In genomic region chr6:3899970-3900439, GRCh38 we compare ENCODE assay signal across 2 cellular contexts.
TF ChIP-seq lines count a peak whose summit lies in the region.

No MANE protein-coding gene starts in this region.

TF ChIP-seq in GM23338, 12 proteins besides CTCF, POLR2A, EP300 and RAD21:
- TF ChIP-seq, protein P1, sequence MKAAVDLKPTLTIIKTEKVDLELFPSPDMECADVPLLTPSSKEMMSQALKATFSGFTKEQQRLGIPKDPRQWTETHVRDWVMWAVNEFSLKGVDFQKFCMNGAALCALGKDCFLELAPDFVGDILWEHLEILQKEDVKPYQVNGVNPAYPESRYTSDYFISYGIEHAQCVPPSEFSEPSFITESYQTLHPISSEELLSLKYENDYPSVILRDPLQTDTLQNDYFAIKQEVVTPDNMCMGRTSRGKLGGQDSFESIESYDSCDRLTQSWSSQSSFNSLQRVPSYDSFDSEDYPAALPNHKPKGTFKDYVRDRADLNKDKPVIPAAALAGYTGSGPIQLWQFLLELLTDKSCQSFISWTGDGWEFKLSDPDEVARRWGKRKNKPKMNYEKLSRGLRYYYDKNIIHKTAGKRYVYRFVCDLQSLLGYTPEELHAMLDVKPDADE (IDR thresholded peaks at IDR 0.05), result no peak
- TF ChIP-seq, protein P2, sequence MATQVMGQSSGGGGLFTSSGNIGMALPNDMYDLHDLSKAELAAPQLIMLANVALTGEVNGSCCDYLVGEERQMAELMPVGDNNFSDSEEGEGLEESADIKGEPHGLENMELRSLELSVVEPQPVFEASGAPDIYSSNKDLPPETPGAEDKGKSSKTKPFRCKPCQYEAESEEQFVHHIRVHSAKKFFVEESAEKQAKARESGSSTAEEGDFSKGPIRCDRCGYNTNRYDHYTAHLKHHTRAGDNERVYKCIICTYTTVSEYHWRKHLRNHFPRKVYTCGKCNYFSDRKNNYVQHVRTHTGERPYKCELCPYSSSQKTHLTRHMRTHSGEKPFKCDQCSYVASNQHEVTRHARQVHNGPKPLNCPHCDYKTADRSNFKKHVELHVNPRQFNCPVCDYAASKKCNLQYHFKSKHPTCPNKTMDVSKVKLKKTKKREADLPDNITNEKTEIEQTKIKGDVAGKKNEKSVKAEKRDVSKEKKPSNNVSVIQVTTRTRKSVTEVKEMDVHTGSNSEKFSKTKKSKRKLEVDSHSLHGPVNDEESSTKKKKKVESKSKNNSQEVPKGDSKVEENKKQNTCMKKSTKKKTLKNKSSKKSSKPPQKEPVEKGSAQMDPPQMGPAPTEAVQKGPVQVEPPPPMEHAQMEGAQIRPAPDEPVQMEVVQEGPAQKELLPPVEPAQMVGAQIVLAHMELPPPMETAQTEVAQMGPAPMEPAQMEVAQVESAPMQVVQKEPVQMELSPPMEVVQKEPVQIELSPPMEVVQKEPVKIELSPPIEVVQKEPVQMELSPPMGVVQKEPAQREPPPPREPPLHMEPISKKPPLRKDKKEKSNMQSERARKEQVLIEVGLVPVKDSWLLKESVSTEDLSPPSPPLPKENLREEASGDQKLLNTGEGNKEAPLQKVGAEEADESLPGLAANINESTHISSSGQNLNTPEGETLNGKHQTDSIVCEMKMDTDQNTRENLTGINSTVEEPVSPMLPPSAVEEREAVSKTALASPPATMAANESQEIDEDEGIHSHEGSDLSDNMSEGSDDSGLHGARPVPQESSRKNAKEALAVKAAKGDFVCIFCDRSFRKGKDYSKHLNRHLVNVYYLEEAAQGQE (IDR thresholded peaks at IDR 0.05; ENCODE audit: unreplicated experiment), result no peak
- TF ChIP-seq EZH2phosphoT487 (IDR thresholded peaks at IDR 0.05; ENCODE audit: unreplicated experiment) (no peak), CREB1 (CRISPR knock-in tag; IDR thresholded peaks at IDR 0.05; ENCODE audit: low read depth) (no peak), JUNB (IDR thresholded peaks at IDR 0.05; ENCODE audit: unreplicated experiment) (no peak), EZH2 (IDR thresholded peaks at IDR 0.05; ENCODE audit: low read depth, unreplicated experiment) (no peak), POLR2AphosphoS5 (IDR thresholded peaks at IDR 0.05; ENCODE audit: low read depth) (no peak), ZNF331 (CRISPR knock-in tag; IDR thresholded peaks at IDR 0.05; ENCODE audit: low read depth) (no peak), NANOG (IDR thresholded peaks at IDR 0.05; ENCODE audit: borderline replicate concordance) (no peak), STAT1 (IDR thresholded peaks at IDR 0.05; ENCODE audit: unreplicated experiment) (no peak), ZNF114 (CRISPR knock-in tag; IDR thresholded peaks at IDR 0.05) (no peak)
- TF ChIP-seq, protein P3, sequence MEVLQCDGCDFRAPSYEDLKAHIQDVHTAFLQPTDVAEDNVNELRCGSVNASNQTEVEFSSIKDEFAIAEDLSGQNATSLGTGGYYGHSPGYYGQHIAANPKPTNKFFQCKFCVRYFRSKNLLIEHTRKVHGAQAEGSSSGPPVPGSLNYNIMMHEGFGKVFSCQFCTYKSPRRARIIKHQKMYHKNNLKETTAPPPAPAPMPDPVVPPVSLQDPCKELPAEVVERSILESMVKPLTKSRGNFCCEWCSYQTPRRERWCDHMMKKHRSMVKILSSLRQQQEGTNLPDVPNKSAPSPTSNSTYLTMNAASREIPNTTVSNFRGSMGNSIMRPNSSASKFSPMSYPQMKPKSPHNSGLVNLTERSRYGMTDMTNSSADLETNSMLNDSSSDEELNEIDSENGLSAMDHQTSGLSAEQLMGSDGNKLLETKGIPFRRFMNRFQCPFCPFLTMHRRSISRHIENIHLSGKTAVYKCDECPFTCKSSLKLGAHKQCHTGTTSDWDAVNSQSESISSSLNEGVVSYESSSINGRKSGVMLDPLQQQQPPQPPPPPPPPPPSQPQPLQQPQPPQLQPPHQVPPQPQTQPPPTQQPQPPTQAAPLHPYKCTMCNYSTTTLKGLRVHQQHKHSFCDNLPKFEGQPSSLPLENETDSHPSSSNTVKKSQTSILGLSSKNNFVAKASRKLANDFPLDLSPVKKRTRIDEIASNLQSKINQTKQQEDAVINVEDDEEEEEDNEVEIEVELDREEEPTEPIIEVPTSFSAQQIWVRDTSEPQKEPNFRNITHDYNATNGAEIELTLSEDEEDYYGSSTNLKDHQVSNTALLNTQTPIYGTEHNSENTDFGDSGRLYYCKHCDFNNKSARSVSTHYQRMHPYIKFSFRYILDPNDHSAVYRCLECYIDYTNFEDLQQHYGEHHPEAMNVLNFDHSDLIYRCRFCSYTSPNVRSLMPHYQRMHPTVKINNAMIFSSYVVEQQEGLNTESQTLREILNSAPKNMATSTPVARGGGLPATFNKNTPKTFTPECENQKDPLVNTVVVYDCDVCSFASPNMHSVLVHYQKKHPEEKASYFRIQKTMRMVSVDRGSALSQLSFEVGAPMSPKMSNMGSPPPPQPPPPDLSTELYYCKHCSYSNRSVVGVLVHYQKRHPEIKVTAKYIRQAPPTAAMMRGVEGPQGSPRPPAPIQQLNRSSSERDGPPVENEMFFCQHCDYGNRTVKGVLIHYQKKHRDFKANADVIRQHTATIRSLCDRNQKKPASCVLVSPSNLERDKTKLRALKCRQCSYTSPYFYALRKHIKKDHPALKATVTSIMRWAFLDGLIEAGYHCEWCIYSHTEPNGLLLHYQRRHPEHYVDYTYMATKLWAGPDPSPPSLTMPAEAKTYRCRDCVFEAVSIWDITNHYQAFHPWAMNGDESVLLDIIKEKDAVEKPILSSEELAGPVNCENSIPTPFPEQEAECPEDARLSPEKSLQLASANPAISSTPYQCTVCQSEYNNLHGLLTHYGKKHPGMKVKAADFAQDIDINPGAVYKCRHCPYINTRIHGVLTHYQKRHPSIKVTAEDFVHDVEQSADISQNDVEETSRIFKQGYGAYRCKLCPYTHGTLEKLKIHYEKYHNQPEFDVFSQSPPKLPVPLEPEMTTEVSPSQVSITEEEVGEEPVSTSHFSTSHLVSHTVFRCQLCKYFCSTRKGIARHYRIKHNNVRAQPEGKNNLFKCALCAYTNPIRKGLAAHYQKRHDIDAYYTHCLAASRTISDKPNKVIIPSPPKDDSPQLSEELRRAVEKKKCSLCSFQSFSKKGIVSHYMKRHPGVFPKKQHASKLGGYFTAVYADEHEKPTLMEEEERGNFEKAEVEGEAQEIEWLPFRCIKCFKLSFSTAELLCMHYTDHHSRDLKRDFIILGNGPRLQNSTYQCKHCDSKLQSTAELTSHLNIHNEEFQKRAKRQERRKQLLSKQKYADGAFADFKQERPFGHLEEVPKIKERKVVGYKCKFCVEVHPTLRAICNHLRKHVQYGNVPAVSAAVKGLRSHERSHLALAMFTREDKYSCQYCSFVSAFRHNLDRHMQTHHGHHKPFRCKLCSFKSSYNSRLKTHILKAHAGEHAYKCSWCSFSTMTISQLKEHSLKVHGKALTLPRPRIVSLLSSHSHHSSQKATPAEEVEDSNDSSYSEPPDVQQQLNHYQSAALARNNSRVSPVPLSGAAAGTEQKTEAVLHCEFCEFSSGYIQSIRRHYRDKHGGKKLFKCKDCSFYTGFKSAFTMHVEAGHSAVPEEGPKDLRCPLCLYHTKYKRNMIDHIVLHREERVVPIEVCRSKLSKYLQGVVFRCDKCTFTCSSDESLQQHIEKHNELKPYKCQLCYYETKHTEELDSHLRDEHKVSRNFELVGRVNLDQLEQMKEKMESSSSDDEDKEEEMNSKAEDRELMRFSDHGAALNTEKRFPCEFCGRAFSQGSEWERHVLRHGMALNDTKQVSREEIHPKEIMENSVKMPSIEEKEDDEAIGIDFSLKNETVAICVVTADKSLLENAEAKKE (CRISPR knock-in tag; IDR thresholded peaks at IDR 0.05), result no peak

TF ChIP-seq in H1, 55 proteins besides CTCF, POLR2A, EP300 and RAD21:
- TF ChIP-seq KDM1A (IDR thresholded peaks at IDR 0.05; ENCODE audit: borderline replicate concordance, low read length), result no peak
- TF ChIP-seq EGR1 (IDR thresholded peaks at IDR 0.05; ENCODE audit: borderline replicate concordance, low read depth, low read length), result no peak
- TF ChIP-seq JUND (IDR thresholded peaks at IDR 0.05; ENCODE audit: low read length), result no peak
- TF ChIP-seq ATF3 (IDR thresholded peaks at IDR 0.05; ENCODE audit: insufficient read depth, low read depth, low read length), result no peak
- no peak for TF ChIP-seq ASH2L (IDR thresholded peaks at IDR 0.05; ENCODE audit: low read length)
- no peak for TF ChIP-seq CEBPB (IDR thresholded peaks at IDR 0.05; ENCODE audit: low read depth, low read length)
- no peak for TF ChIP-seq SP4 (IDR thresholded peaks at IDR 0.05; ENCODE audit: low read length)
